8 cellular contexts compared by ENCODE assay signal in the genomic region with DNA sequence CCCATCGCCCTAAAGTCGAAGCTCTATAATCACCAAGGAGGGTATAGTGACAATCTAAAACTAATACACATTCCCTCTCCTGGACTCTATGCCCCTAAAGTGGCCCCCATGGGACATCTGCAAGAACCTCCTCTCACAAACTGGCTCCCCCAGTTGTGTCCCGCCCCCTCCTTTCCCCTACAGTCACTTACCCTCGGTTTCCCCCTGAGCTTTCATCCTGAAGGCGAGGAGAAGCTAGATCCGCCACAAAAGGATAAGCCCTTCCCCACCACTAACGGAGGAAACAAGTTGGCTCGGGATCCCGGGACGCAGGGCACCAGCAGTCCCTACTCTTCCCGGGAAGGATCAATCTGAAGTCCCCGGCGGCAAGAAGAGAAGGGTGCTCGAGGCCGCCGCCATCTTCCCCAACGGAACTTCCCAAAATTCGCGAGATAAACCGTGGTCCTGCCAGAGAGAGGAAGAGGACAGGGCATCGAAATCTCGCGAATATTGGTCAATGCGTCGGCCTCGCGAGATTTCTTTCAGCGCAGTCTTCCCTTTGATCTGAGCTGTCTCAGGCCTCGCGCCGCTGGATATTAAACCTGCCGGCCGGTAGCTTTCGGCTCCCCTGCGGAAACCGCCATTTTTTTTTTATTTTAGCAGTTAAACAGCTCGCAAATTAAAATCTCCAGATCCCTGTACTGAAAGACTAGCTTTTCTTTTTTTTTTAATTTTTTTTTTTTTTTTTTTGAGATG. TPM values are rescaled to one million over a fixed set of nuclear protein-coding genes. Genes with fewer than 3 reads are reported as not detected.
A peak's percentile ranks its signal among the peaks of the same experiment; 100 is the strongest.
DNase-seq lines count a peak whose midpoint lies in the region; ATAC-seq and TF ChIP-seq lines count a peak whose summit lies in the region.

Gene MED1 (minus strand): TSS at position 417 of the 735 bp plus-strand sequence. CDS start 201 bp downstream, at position 216.

- CTCF ChIA-PET in CD8-positive, alpha-beta T cell (lab: Charles Lee) = interaction anchor here (0.9 to 1.3 kb wide), 4 partner anchors 10 to 276 kb away, joined by 3 to 4 read pairs (median 3); partner anchors contain the start of gene CDK12

- H3K9me3 ChIP-seq in CD8-positive, alpha-beta T cell (ENCODE audit: low read length) = no peaks in the 10 kb centered on the region

- POLR2A ChIA-PET in CD8-positive, alpha-beta T cell (lab: Charles Lee) = interaction anchor here (0.6 to 4.6 kb wide), 10 partner anchors 9 to 1847 kb away, joined by 3 to 82 read pairs (median 3); partner anchors contain the start of genes CDK12, FBXL20 and RPL19

- H3K4me3 Mint-ChIP-seq in CD8-positive, alpha-beta T cell = peak within 1 kb of the TSS; percentile 98

- H3K36me3 ChIP-seq in CD8-positive, alpha-beta T cell (ENCODE audit: insufficient read depth, low read length) = peaks cover 3% of the 10 kb centered on the region

- peaks cover 17% of the 10 kb centered on the region for H3K4me1 ChIP-seq in CD8-positive, alpha-beta T cell (ENCODE audit: insufficient read depth, low read length)

- H3K36me3 Mint-ChIP-seq in CD8-positive, alpha-beta T cell = peaks cover 26% of the 10 kb centered on the region

- H3K27me3 Mint-ChIP-seq in CD8-positive, alpha-beta T cell (ENCODE audit: low read depth) = no peaks in the 10 kb centered on the region

- DNase-seq in CD8-positive, alpha-beta T cell = peak; percentile 80 to 93 (median 88)
- DNase-seq in HS-5 (ENCODE audit: low read depth) (peak; percentile 90), lung microvascular endothelial cell (ENCODE audit: low read depth in 2 of 2) (peak; percentile 98 to 99)
- DNase-seq in NK-92 treated with Interleukin-12 subunit alpha and Interleukin-12 subunit beta, amount 100 ng/mL, for 24 hours (lab: John Stamatoyannopoulos, UW) = peak; percentile 83
- DNase-seq in activated CD8-positive, alpha-beta memory T cell treated with anti-CD3 and anti-CD28 coated beads for 24 hours = peak; percentile 92
- DNase-seq in effector CD8-positive, alpha-beta T cell (lab: John Stamatoyannopoulos, UW) = peak; percentile 84
- peak; percentile 86 to 92 (median 88) for DNase-seq in stimulated activated CD4-positive, alpha-beta T cell treated with anti-CD3 and anti-CD28 coated beads, TNF-alpha, amount 100 ng/mL, for 48 hours (ENCODE audit: low read depth in 3 of 3)

- peaks cover 27% of the 10 kb centered on the region for H3K4me1 Mint-ChIP-seq in CD8-positive, alpha-beta T cell (ENCODE audit: low read depth)

- TF ChIP-seq CTCF in CD8-positive, alpha-beta T cell (IDR thresholded peaks at IDR 0.05) = no peak

- no peaks in the 10 kb centered on the region for H3K9me3 Mint-ChIP-seq in CD8-positive, alpha-beta T cell

- no peaks in the 10 kb centered on the region for H3K27me3 ChIP-seq in CD8-positive, alpha-beta T cell (ENCODE audit: insufficient read depth, low read length)

- peak within 1 kb of the TSS; percentile 98 for H3K4me3 ChIP-seq in CD8-positive, alpha-beta T cell (ENCODE audit: low read depth, low read length)

- intact Hi-C loops in CD8-positive, alpha-beta T cell (cut with DNase I, micrococcal nuclease) = loop anchor here (1.0 to 2.0 kb wide), 3 partner anchors 10 to 50 kb away; partner anchors contain the start of genes CDK12 (in 2 of the 2) and FBXL20 (in 2 of the 2)

- H3K27ac Mint-ChIP-seq in CD8-positive, alpha-beta T cell = peak within 1 kb of the TSS; percentile 98

- H3K27ac ChIP-seq in CD8-positive, alpha-beta T cell (ENCODE audit: low read depth, low read length) = peak within 1 kb of the TSS; percentile 87

- peak; percentile 91 for ATAC-seq in CD8-positive, alpha-beta T cell
- peak; percentile 94 for ATAC-seq in GM19467 (IDR thresholded peaks at IDR 0.05; ENCODE audit: unreplicated experiment)

RNA-seq across cellular contexts. Expression of gene MED1, which starts in this region (rescaled TPM):
- 10 to 100 TPM; 35.1 to 37.3 TPM for total RNA-seq in CD8-positive, alpha-beta T cell
- total RNA-seq in lung microvascular endothelial cell = 15.3 and 19.6 TPM in 2 replicates

Comparison
In these comparisons a context has a peak if more than half of its experiments do, and no peak if none do; other contexts are left out.
1. Peak in every context shown above with its lines: DNase-seq, ATAC-seq, H3K4me3 ChIP-seq and H3K27ac ChIP-seq.